1 cellular context compared by ENCODE assay signal in the genomic region with DNA sequence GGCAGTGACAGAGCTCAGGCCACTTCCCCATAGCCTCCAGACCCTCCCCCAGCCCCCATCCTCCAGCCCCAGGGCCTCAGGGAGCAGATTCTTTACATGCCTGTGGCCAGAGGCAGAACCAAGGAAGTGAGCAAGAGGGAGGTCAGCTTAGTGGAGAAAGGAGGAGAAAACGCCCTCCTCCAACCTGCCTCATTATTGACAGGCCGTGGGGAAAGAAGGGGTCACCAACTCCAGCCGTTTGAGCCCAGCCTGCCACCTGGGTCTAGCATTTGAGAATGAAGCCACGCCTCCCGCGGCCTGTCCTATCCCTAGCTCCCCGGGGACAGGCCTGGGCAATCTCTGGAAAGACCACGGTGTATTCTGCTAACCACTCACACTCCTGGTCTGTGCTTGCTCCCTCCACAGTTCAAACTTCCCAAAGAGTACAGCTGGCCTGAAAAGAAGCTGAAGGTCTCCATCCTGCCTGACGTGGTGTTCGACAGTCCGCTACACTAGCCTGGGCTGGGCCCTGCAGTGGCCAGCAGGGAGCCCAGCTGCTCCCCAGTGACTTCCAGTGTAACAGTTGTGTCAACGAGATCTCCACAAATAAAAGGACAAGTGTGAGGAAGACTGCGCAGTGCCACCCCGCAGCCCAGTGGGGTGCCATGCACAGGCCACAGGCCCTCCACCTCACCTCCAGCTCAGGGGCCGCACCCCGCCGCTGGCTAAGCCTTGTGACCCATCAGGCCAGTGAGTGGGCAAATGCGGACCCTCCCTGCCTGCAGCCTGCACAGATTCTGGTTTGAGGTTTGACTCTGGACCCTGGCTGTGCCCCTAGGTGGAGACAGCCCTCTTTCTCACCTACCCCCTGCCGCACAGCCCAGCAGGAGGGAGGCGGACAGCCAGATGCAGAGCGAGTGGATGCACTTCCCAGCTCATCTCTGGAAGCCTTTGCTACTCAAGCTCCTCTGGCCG.
TF ChIP-seq lines count a peak whose summit lies in the region.

No MANE protein-coding gene starts in this region.

TF ChIP-seq in GM23338, 12 proteins besides CTCF, POLR2A, EP300 and RAD21 (continued from another document):
- TF ChIP-seq, protein P1, sequence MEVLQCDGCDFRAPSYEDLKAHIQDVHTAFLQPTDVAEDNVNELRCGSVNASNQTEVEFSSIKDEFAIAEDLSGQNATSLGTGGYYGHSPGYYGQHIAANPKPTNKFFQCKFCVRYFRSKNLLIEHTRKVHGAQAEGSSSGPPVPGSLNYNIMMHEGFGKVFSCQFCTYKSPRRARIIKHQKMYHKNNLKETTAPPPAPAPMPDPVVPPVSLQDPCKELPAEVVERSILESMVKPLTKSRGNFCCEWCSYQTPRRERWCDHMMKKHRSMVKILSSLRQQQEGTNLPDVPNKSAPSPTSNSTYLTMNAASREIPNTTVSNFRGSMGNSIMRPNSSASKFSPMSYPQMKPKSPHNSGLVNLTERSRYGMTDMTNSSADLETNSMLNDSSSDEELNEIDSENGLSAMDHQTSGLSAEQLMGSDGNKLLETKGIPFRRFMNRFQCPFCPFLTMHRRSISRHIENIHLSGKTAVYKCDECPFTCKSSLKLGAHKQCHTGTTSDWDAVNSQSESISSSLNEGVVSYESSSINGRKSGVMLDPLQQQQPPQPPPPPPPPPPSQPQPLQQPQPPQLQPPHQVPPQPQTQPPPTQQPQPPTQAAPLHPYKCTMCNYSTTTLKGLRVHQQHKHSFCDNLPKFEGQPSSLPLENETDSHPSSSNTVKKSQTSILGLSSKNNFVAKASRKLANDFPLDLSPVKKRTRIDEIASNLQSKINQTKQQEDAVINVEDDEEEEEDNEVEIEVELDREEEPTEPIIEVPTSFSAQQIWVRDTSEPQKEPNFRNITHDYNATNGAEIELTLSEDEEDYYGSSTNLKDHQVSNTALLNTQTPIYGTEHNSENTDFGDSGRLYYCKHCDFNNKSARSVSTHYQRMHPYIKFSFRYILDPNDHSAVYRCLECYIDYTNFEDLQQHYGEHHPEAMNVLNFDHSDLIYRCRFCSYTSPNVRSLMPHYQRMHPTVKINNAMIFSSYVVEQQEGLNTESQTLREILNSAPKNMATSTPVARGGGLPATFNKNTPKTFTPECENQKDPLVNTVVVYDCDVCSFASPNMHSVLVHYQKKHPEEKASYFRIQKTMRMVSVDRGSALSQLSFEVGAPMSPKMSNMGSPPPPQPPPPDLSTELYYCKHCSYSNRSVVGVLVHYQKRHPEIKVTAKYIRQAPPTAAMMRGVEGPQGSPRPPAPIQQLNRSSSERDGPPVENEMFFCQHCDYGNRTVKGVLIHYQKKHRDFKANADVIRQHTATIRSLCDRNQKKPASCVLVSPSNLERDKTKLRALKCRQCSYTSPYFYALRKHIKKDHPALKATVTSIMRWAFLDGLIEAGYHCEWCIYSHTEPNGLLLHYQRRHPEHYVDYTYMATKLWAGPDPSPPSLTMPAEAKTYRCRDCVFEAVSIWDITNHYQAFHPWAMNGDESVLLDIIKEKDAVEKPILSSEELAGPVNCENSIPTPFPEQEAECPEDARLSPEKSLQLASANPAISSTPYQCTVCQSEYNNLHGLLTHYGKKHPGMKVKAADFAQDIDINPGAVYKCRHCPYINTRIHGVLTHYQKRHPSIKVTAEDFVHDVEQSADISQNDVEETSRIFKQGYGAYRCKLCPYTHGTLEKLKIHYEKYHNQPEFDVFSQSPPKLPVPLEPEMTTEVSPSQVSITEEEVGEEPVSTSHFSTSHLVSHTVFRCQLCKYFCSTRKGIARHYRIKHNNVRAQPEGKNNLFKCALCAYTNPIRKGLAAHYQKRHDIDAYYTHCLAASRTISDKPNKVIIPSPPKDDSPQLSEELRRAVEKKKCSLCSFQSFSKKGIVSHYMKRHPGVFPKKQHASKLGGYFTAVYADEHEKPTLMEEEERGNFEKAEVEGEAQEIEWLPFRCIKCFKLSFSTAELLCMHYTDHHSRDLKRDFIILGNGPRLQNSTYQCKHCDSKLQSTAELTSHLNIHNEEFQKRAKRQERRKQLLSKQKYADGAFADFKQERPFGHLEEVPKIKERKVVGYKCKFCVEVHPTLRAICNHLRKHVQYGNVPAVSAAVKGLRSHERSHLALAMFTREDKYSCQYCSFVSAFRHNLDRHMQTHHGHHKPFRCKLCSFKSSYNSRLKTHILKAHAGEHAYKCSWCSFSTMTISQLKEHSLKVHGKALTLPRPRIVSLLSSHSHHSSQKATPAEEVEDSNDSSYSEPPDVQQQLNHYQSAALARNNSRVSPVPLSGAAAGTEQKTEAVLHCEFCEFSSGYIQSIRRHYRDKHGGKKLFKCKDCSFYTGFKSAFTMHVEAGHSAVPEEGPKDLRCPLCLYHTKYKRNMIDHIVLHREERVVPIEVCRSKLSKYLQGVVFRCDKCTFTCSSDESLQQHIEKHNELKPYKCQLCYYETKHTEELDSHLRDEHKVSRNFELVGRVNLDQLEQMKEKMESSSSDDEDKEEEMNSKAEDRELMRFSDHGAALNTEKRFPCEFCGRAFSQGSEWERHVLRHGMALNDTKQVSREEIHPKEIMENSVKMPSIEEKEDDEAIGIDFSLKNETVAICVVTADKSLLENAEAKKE (CRISPR knock-in tag; IDR thresholded peaks at IDR 0.05) = no peak
- TF ChIP-seq NANOG (IDR thresholded peaks at IDR 0.05; ENCODE audit: borderline replicate concordance) = no peak
- TF ChIP-seq POLR2AphosphoS5 (IDR thresholded peaks at IDR 0.05; ENCODE audit: low read depth) = no peak
